8 cellular contexts compared by ENCODE assay signal in the genomic region with DNA sequence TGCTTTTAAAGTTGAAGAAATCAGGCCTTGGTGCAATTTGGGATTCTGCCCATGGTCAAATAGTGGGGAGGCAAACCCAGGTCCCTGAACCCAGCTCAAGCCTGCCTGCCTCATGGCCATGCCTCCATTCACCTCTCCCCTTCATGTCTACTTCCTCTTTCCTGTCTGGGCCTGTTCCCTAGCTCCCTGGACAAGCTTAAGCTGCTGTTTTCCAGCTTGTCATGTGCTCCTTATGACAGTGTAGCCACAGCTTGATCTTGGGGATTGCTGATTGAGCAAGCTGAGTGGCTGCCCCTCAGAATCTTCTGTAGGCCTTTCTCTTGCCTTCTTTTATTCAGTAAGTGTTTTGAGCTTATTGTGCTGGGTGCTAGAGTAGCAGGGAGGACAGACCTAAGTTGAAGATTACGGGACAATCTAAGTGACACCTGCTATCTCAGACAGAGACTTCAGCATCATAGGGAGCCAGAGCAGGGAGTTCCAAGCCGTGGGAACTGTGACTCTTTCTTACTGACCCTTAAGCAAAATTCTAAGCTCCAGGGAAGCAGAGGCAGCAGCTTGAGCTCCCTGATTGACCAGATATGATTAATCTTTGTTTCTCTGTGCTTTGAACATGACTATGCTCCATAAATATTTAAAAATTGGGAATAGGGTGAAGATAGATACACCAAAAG. TPM values are rescaled to one million over a fixed set of nuclear protein-coding genes. Genes with fewer than 3 reads are reported as not detected.
A peak's percentile ranks its signal among the peaks of the same experiment; 100 is the strongest.
DNase-seq lines count a peak whose midpoint lies in the region; ATAC-seq and TF ChIP-seq lines count a peak whose summit lies in the region.

No MANE protein-coding gene starts in this region.

- H3K36me3 Mint-ChIP-seq in memory B cell: peaks cover 5% of the 10 kb centered on the region

- POLR2A ChIA-PET in AG04450 (lab: Yijun Ruan, JAX): interaction anchor here (0.9 to 1.2 kb wide), 3 partner anchors 53 to 57 kb away, joined by 3 read pairs; partner anchors contain the start of gene IER5

- peak overlapping the region; percentile 76 for H3K27ac ChIP-seq in AG04450 (ENCODE audit: low read depth, low read length)
- H3K27ac ChIP-seq in caudate nucleus (ENCODE audit: low read depth, low read length): peak overlapping the region; percentile 93

- H3K9me3 ChIP-seq in AG04450 (ENCODE audit: control insufficient read depth, insufficient read depth, low read length): no peaks in the 10 kb centered on the region

- H3K27ac Mint-ChIP-seq in memory B cell: peak overlapping the region; percentile 98

- no peak for DNase-seq in AG04450 (ENCODE audit: low read depth, low spot score)
- peak; percentile 9 for DNase-seq in SK-N-DZ (ENCODE audit: low spot score)
- peak in 18 of 61 donors; percentile 1 to 41 (median 12) for DNase-seq in caudate nucleus (lab: John Stamatoyannopoulos, UW)
- DNase-seq in memory B cell (ENCODE audit: low spot score in 2 of 2): peak; percentile 28 to 38
- peak; percentile 60 for DNase-seq in superior temporal gyrus (ENCODE audit: extremely low spot score)
- no peak for DNase-seq in NCI-H2171 treated with DMSO at 0.1 percent for 48 hours (lab: John Stamatoyannopoulos, UW)

- no peaks in the 10 kb centered on the region for H3K9me3 Mint-ChIP-seq in memory B cell

- H3K4me3 Mint-ChIP-seq in memory B cell: peak overlapping the region; percentile 99

- H3K4me1 Mint-ChIP-seq in memory B cell: peaks cover 40% of the 10 kb centered on the region

- no peaks in the 10 kb centered on the region for H3K27me3 ChIP-seq in AG04450 (ENCODE audit: control insufficient read depth, insufficient read depth, low read length)

- peak overlapping the region; percentile 21; the same call in 1 of the 2 replicates for H3K4me3 ChIP-seq in AG04450 (ENCODE audit: low read depth, low read length)

- no peaks in the 10 kb centered on the region for H3K27me3 Mint-ChIP-seq in memory B cell

- ATAC-seq in GM18868 (IDR thresholded peaks at IDR 0.05; ENCODE audit: unreplicated experiment) (peak; percentile 27), HG03135 (IDR thresholded peaks at IDR 0.05; ENCODE audit: unreplicated experiment) (peak; percentile 26), memory B cell (ENCODE audit: low read depth) (peak; percentile 34)

- TF ChIP-seq CTCF in AG04450 (IDR thresholded peaks at IDR 0.05; ENCODE audit: low read depth, low read length): no peak

- CTCF ChIA-PET in AG04450 (lab: Charles Lee): interaction anchor here (0.8 to 1.6 kb wide), 5 partner anchors 109 to 500 kb away, joined by 3 to 6 read pairs (median 3); no protein-coding TSS in a partner anchor

RNA-seq across cellular contexts. Expression of gene MR1, which starts 0.5 kb away (rescaled TPM):
- polyA plus RNA-seq in AG04450 (2011; rRNA removed): 16.7 and 17.2 TPM in 2 replicates
- polyA minus RNA-seq in AG04450 (2011; rRNA and poly(A)+ RNA removed): 11.0 and 12.4 TPM in 2 replicates
- 0.07 and 0.42 TPM in 2 replicates for polyA plus RNA-seq in SK-N-DZ (2014; cell fraction: cytosol; rRNA removed)
- polyA plus RNA-seq in SK-N-DZ (2014; cell fraction: nucleus; rRNA removed): 0.05 TPM in 1 of 2 replicates, not detected in the other

RNA-seq across cellular contexts. Expression of gene STX6, which starts 10.6 kb away (rescaled TPM):
- polyA plus RNA-seq in AG04450 (2011; rRNA removed): 23.6 and 26.0 TPM in 2 replicates
- 30.9 and 32.1 TPM in 2 replicates for polyA minus RNA-seq in AG04450 (2011; rRNA and poly(A)+ RNA removed)
- polyA plus RNA-seq in SK-N-DZ (2014; cell fraction: cytosol; rRNA removed): 11.5 and 13.6 TPM in 2 replicates
- polyA plus RNA-seq in SK-N-DZ (2014; cell fraction: nucleus; rRNA removed): 8.7 and 11.3 TPM in 2 replicates

RNA-seq across cellular contexts. Expression of gene IER5, which starts 55.2 kb away (rescaled TPM):
- 20.4 and 20.7 TPM in 2 replicates for polyA plus RNA-seq in AG04450 (2011; rRNA removed)
- 26.6 and 31.9 TPM in 2 replicates for polyA minus RNA-seq in AG04450 (2011; rRNA and poly(A)+ RNA removed)
- polyA plus RNA-seq in SK-N-DZ (2014; cell fraction: cytosol; rRNA removed): 6.8 and 8.7 TPM in 2 replicates
- 5.2 and 6.5 TPM in 2 replicates for polyA plus RNA-seq in SK-N-DZ (2014; cell fraction: nucleus; rRNA removed)

Comparison
In these comparisons a context has a peak if more than half of its experiments do, and no peak if none do; other contexts are left out.
1. DNase-seq: peak in SK-N-DZ (single experiment), memory B cell (2 of 2) and superior temporal gyrus (single experiment); none in AG04450 (single experiment) and NCI-H2171 treated with DMSO at 0.1 percent for 48 hours (single experiment).
2. Peak in every context shown above with its lines, with median percentiles within 50 percentile points of each other: ATAC-seq.